In the genomic region with DNA sequence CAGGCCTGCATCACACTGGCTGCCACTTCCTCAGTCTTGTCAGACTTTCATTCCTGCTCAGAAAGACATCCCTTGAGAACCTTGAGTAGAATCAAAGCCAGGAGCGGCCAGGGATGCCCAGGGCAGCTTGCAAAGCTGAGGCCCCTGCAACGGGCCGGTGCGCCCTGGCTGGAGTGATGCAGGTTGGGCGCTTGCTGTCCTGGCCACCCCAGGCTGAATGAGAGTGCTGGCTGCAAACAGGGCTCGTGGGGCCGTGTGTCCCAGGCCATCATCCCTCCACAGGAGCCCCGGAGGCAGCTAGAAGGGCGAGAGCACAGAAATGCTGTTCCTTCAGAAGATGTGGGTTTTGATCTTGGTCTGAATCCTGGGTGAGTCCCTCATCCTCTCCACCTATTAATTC, we compare ENCODE assay signal across 2 cellular contexts.
TF ChIP-seq lines count a peak whose summit lies in the region.

No MANE protein-coding gene starts in this region.

TF ChIP-seq in HepG2, 621 proteins besides CTCF, POLR2A, EP300 and RAD21:
- TF ChIP-seq DR1 (CRISPR knock-in tag; IDR thresholded peaks at IDR 0.05), result no peak
- no peak for TF ChIP-seq FOXO1 (CRISPR knock-in tag; IDR thresholded peaks at IDR 0.05)
- TF ChIP-seq HOXA3 (CRISPR knock-in tag; IDR thresholded peaks at IDR 0.05), result no peak
- TF ChIP-seq, protein P1, sequence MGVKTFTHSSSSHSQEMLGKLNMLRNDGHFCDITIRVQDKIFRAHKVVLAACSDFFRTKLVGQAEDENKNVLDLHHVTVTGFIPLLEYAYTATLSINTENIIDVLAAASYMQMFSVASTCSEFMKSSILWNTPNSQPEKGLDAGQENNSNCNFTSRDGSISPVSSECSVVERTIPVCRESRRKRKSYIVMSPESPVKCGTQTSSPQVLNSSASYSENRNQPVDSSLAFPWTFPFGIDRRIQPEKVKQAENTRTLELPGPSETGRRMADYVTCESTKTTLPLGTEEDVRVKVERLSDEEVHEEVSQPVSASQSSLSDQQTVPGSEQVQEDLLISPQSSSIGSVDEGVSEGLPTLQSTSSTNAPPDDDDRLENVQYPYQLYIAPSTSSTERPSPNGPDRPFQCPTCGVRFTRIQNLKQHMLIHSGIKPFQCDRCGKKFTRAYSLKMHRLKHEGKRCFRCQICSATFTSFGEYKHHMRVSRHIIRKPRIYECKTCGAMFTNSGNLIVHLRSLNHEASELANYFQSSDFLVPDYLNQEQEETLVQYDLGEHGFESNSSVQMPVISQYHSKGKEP (CRISPR knock-in tag; IDR thresholded peaks at IDR 0.05), result no peak
- no peak for TF ChIP-seq REL (CRISPR knock-in tag; conservative IDR thresholded peaks at IDR 0.05)
- no peak for TF ChIP-seq RELA (CRISPR knock-in tag; IDR thresholded peaks at IDR 0.05)

TF ChIP-seq in H1, 55 proteins besides CTCF, POLR2A, EP300 and RAD21:
- TF ChIP-seq ZNF274 (IDR thresholded peaks at IDR 0.05; ENCODE audit: borderline replicate concordance, extremely low read depth, low read length) (no peak), SAP30 (IDR thresholded peaks at IDR 0.05; ENCODE audit: insufficient read depth, insufficient replicate concordance, low read length) (no peak), CTBP2 (IDR thresholded peaks at IDR 0.05; ENCODE audit: borderline replicate concordance, insufficient read depth, insufficient read length, low read length) (no peak), YY1 (IDR thresholded peaks at IDR 0.05; ENCODE audit: low read depth, low read length) (no peak), PHF8 (conservative IDR thresholded peaks at IDR 0.05; ENCODE audit: low read depth, low read length) (no peak), CBX5 (IDR thresholded peaks at IDR 0.05; ENCODE audit: low read depth, low read length) (no peak), EZH2 (IDR thresholded peaks at IDR 0.05; ENCODE audit: low read depth, low read length, severe bottlenecking) (no peak), POLR2AphosphoS5 (IDR thresholded peaks at IDR 0.05; ENCODE audit: low read depth, low read length) (no peak), NANOG (IDR thresholded peaks at IDR 0.05; ENCODE audit: insufficient read depth, low read depth, low read length, poor library complexity, severe bottlenecking) (no peak), GABPA (IDR thresholded peaks at IDR 0.05; ENCODE audit: borderline replicate concordance, insufficient read depth, low read length) (no peak), SRF (IDR thresholded peaks at IDR 0.05; ENCODE audit: low read depth, low read length) (no peak), CHD2 (IDR thresholded peaks at IDR 0.05; ENCODE audit: low read length) (no peak), CEBPB (IDR thresholded peaks at IDR 0.05; ENCODE audit: low read depth, low read length) (no peak), HDAC6 (IDR thresholded peaks at IDR 0.05; ENCODE audit: low read depth, low read length) (no peak), CBX8 (IDR thresholded peaks at IDR 0.05; ENCODE audit: borderline replicate concordance, low read depth, low read length) (no peak)
- TF ChIP-seq, protein P2, sequence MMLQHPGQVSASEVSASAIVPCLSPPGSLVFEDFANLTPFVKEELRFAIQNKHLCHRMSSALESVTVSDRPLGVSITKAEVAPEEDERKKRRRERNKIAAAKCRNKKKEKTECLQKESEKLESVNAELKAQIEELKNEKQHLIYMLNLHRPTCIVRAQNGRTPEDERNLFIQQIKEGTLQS (IDR thresholded peaks at IDR 0.05; ENCODE audit: insufficient read depth, low read depth, low read length), result no peak
